13 cellular contexts compared by ENCODE assay signal in genomic region chr11:131378931-131379330, GRCh38. TPM values are rescaled to one million over a fixed set of nuclear protein-coding genes. Genes with fewer than 3 reads are reported as not detected.
DNase-seq lines count a peak whose midpoint lies in the region; ATAC-seq and TF ChIP-seq lines count a peak whose summit lies in the region.
"Had no signal": no experiment of that assay in that cellular context is flagged by ENCODE, and none has a peak within 500 bp of the region (broad histone marks: within the 10 kb centered on the region; RNA-seq: fewer than 3 reads in every experiment).

No MANE protein-coding gene starts in this region.

- 17% methylated on average over 1 of the region's 1 CpG for WGBS in SK-N-SH (ENCODE audit: low lambda C conversion rate)

- H3K9me2 ChIP-seq in OCI-LY7 (ENCODE audit: insufficient read depth, low read length) (no peaks in the 10 kb centered on the region), SK-N-SH (no peaks in the 10 kb centered on the region)

- H3F3A ChIP-seq in SK-N-SH (replicated peaks; ENCODE audit: insufficient read depth), result no peaks in the 10 kb centered on the region

- H3K4me1 ChIP-seq in OCI-LY7 (ENCODE audit: insufficient read depth, low read length, poor library complexity, severe bottlenecking), result peaks cover 33% of the 10 kb centered on the region
- H3K4me1 ChIP-seq in SK-N-SH (ENCODE audit: control insufficient read depth in 1 of 2, insufficient read depth in 2 of 2, low read depth in 1 of 2, low read length in 1 of 2), result no peaks in the 10 kb centered on the region
- H3K4me1 ChIP-seq: left lung had no signal

- H4K20me1 ChIP-seq in OCI-LY7 (ENCODE audit: insufficient read depth, low read length) (no peaks in the 10 kb centered on the region), SK-N-SH (ENCODE audit: insufficient read depth) (no peaks in the 10 kb centered on the region)

- peak overlapping the region; percentile 50 for H3K4me2 ChIP-seq in OCI-LY7 (ENCODE audit: low read length)
- no peak overlapping the region for H3K4me2 ChIP-seq in SK-N-SH

- H3K36me3 ChIP-seq in OCI-LY7 (ENCODE audit: insufficient read depth, low read length), result no peaks in the 10 kb centered on the region
- no peaks in the 10 kb centered on the region for H3K36me3 ChIP-seq in SK-N-SH (replicated peaks in 1 of 2; ENCODE audit: control insufficient read depth in 1 of 2, insufficient read depth in 2 of 2, low read length in 1 of 2)
- H3K36me3 ChIP-seq: left lung had no signal

- intact Hi-C loops in OCI-LY7 (cut with micrococcal nuclease; ENCODE audit: unreplicated experiment), result loop anchor here (10.0 kb wide), 1 partner anchor 464 kb away; the partner anchor contains the start of gene SNX19

- H3K79me2 ChIP-seq in OCI-LY7 (ENCODE audit: insufficient read depth, low read depth, low read length), result no peaks in the 10 kb centered on the region
- H3K79me2 ChIP-seq in SK-N-SH (ENCODE audit: insufficient read depth), result no peaks in the 10 kb centered on the region

- H3K9me3 ChIP-seq in OCI-LY7 (ENCODE audit: low read length), result no peaks in the 10 kb centered on the region
- no peaks in the 10 kb centered on the region for H3K9me3 ChIP-seq in SK-N-SH
- H3K9me3 ChIP-seq: left lung had no signal

- CTCF ChIA-PET in OCI-LY7 (lab: Charles Lee; ENCODE audit: unreplicated experiment), result interaction anchor here (0.8 kb wide), 1 partner anchor 314 kb away, joined by 4 read pairs; no protein-coding TSS in a partner anchor
- CTCF ChIA-PET in SK-N-SH (lab: Yijun Ruan, JAX), result no interaction called here

- no peak overlapping the region for H3K9ac ChIP-seq in SK-N-SH

- no peak for TF ChIP-seq RAD21 in SK-N-SH (IDR thresholded peaks at IDR 0.05; ENCODE audit: low read length)

- peak overlapping the region; percentile 12 for H3K4me3 ChIP-seq in OCI-LY7 (ENCODE audit: low read depth, low read length, poor library complexity, severe bottlenecking)
- no peak overlapping the region for H3K4me3 ChIP-seq in SK-N-SH (ENCODE audit: low read depth in 2 of 2, low read length in 1 of 2)
- H3K4me3 ChIP-seq: left lung had no signal

- BruUV-seq in OCI-LY7 (replicated peaks; lab: Mats Ljungman, UMichigan), result no TSS peak

- no peak for TF ChIP-seq EP300 in SK-N-SH (IDR thresholded peaks at IDR 0.05; ENCODE audit: borderline replicate concordance in 1 of 2, low read depth in 1 of 2, low read length in 1 of 2)

- POLR2A ChIA-PET in OCI-LY7 (lab: Charles Lee), result interaction anchor here (1.3 to 1.6 kb wide), 3 partner anchors 10 to 39 kb away, joined by 3 to 4 read pairs (median 4); no protein-coding TSS in a partner anchor
- POLR2A ChIA-PET in SK-N-SH (lab: Yijun Ruan, JAX), result no interaction called here

- peak; percentile 77 for DNase-seq in OCI-LY7 (ENCODE audit: low spot score)
- DNase-seq in KG1 (lab: John Stamatoyannopoulos, UW), result no peak
- no peak for DNase-seq in NCI-H1930 (lab: John Stamatoyannopoulos, UW)
- no peak for DNase-seq in NCI-H146 treated with DMSO at 0.1 percent for 48 hours (lab: John Stamatoyannopoulos, UW; ENCODE audit: unreplicated experiment)
- DNase-seq in SK-N-SH, result no peak
- DNase-seq: activated CD4-positive, alpha-beta T cell treated with anti-CD3 and anti-CD28 coated beads for 48 hours; left lung; T-helper 1 cell had no signal

- H2AFZ ChIP-seq in OCI-LY7 (ENCODE audit: low read length) (no peak overlapping the region), SK-N-SH (ENCODE audit: low read depth) (no peak overlapping the region)

- ATAC-seq in GM18907 (IDR thresholded peaks at IDR 0.05; ENCODE audit: unreplicated experiment) (peak; percentile 89), GM21619 (IDR thresholded peaks at IDR 0.05; ENCODE audit: unreplicated experiment) (peak; percentile 82), HG03196 (IDR thresholded peaks at IDR 0.05; ENCODE audit: unreplicated experiment) (peak; percentile 72)
- ATAC-seq: activated T-helper 17 cell treated with anti-CD3 and anti-CD28 coated beads, Interleukin-2, amount 50 U/mL, for 72 hours; left lung had no signal

- TF ChIP-seq CTCF in OCI-LY7 (conservative IDR thresholded peaks at IDR 0.05; ENCODE audit: low read length), result no peak
- TF ChIP-seq CTCF in SK-N-SH (IDR thresholded peaks at IDR 0.05), result no peak

- no peaks in the 10 kb centered on the region for H3K27me3 ChIP-seq in SK-N-SH (ENCODE audit: insufficient read depth)

- peak overlapping the region; percentile 56 for H3K27ac ChIP-seq in OCI-LY7 (ENCODE audit: low read depth, low read length, poor library complexity, severe bottlenecking)
- H3K27ac ChIP-seq in SK-N-SH (ENCODE audit: low read depth in 2 of 2, low read length in 1 of 2), result no peak overlapping the region
- H3K27ac ChIP-seq: C4-2B, left lung had no signal

TF ChIP-seq in SK-N-SH, 30 proteins besides CTCF, POLR2A, EP300 and RAD21:
- TF ChIP-seq SIN3A (IDR thresholded peaks at IDR 0.05; ENCODE audit: borderline replicate concordance, low read depth, low read length), result no peak

RNA-seq across cellular contexts. Expression of gene NTM, which starts 8.5 kb away (rescaled TPM):
- not detected in 2 replicates for total RNA-seq in OCI-LY7 (2014; rRNA removed; shearing (Covaris generic))
- not detected in 2 replicates for total RNA-seq in OCI-LY7 (2022)
- polyA plus RNA-seq in SK-N-SH (2012; rRNA removed), result 20.0 and 21.1 TPM in 2 replicates
- 12.5 and 16.3 TPM in 2 replicates for polyA plus RNA-seq in SK-N-SH (2012; cell fraction: cytosol; rRNA removed)
- polyA plus RNA-seq in SK-N-SH (2012; cell fraction: nucleus; rRNA removed), result 48.5 and 52.9 TPM in 2 replicates
- total RNA-seq: activated T-helper 17 cell treated with anti-CD3 and anti-CD28 coated beads, Interleukin-2, amount 50 U/mL, for 72 hours had no signal
